Comparison of ENCODE assay signal across 30 cellular contexts in the genomic region with DNA sequence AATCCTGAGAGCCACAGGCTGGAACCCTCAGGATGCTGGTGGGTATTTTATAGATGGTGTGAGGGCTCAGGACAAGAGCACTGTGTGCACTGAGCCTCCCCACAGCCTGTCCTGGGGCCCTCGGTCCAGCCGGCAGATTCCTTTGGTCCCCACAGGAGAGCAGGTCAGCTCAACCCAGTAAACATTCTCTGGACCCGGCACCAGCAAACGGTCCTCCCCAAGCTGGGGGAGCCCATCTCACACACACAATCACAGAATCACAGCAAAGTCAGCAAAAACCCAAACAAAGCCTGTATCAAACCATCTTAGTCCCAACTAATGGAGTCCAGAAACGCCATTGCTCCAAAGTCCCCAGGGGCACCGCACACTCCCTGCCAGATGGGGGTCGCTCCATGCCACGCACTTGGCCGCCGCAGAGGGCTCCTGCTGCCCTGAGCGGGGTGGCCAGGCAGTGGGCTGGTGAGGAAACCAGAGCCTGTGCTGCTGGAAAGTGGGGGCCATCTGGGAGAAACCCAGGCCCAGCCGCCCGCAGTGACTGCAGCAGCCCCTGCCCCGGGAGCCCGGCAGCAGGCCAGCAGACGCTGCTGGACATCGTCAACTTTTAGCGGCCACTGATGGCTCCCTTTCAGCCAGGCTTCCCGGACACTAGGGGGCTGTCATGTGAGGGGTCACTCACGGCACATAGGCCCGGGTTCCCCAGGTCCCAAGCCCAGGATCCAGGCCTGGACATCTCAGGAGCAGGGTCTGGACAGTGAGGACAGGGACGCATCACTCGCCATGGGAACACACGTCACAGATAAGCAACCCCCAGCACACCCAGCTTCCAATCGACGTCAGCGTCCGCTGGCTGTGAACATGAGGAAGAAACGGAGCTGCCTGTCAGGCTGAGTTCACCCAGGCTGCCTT. TPM values are rescaled to one million over a fixed set of nuclear protein-coding genes. Genes with fewer than 3 reads are reported as not detected.
DNase-seq lines count a peak whose midpoint lies in the region; ATAC-seq and TF ChIP-seq lines count a peak whose summit lies in the region.
"Had no signal": no experiment of that assay in that cellular context is flagged by ENCODE, and none has a peak within 500 bp of the region (broad histone marks: within the 10 kb centered on the region; RNA-seq: fewer than 3 reads in every experiment).

No MANE protein-coding gene starts in this region.

- intact Hi-C loops in left ventricle myocardium superior (cut with micrococcal nuclease) (no loop called here), psoas muscle (cut with DNase I) (no loop called here)
- intact Hi-C loops in activated CD8-positive, alpha-beta T cell treated with anti-CD3 and anti-CD28 coated beads for 36 hours (cut with micrococcal nuclease): no loop called here

- H4K20me1 ChIP-seq in neural progenitor cell (ENCODE audit: low read depth): peaks cover 8% of the 10 kb centered on the region

- peak; percentile 80 for DNase-seq in SK-N-DZ (ENCODE audit: low spot score)
- peak; percentile 24 for DNase-seq in choroid plexus epithelial cell (ENCODE audit: low read depth)
- DNase-seq in left ventricle myocardium superior: peak; percentile 57
- peak; percentile 33 for DNase-seq in neural progenitor cell (ENCODE audit: low spot score)
- no peak for DNase-seq in central memory CD4-positive, alpha-beta T cell
- DNase-seq in activated CD8-positive, alpha-beta T cell treated with anti-CD3 and anti-CD28 coated beads for 36 hours: no peak
- no peak for DNase-seq in psoas muscle
- DNase-seq: activated CD4-positive, alpha-beta T cell treated with anti-CD3 and anti-CD28 coated beads for 1 hour; activated CD8-positive, alpha-beta T cell treated with anti-CD3 and anti-CD28 coated beads, Interleukin-2, amount 10 ng/mL, durations not matched to agents 7 days and 5 days; activated effector memory CD4-positive, alpha-beta T cell treated with Interleukin-2 at 50 U/mL for 16 hours; aorta; DMS79 treated with DMSO at 0.1 percent for 48 hours; dorsolateral prefrontal cortex; kidney glomerular epithelial cell; mesendoderm; NCI-H1436 treated with DMSO at 0.1 percent for 48 hours; NCI-H774; right lobe of liver; stimulated activated CD4-positive, alpha-beta T cell treated with anti-CD3 and anti-CD28 coated beads, Interleukin-12 subunit alpha, Interleukin-12 subunit beta, amount 100 ng/mL, for 4 hours; stimulated activated CD4-positive, alpha-beta T cell treated with anti-CD3 and anti-CD28 coated beads, Interleukin-4, amount 100 ng/mL, for 24 hours; substantia nigra; T-helper 2 cell; upper lobe of right lung had no signal

- H3K36me3 ChIP-seq in neural progenitor cell (no peaks in the 10 kb centered on the region), psoas muscle (ENCODE audit: insufficient read depth in 1 of 2, low read depth in 1 of 2) (no peaks in the 10 kb centered on the region)
- H3K36me3 ChIP-seq: right lobe of liver, upper lobe of right lung had no signal

- H3K36me3 Mint-ChIP-seq in neural progenitor cell: no peaks in the 10 kb centered on the region
- H3K36me3 Mint-ChIP-seq in activated CD8-positive, alpha-beta T cell treated with anti-CD3 and anti-CD28 coated beads for 36 hours (ENCODE audit: low read depth): no peaks in the 10 kb centered on the region
- H3K36me3 Mint-ChIP-seq: activated naive CD8-positive, alpha-beta T cell; stimulated activated effector memory CD8-positive, alpha-beta T cell treated with anti-CD3 and anti-CD28 coated beads, Interleukin-12 subunit alpha, Interleukin-12 subunit beta, amount 100 ng/mL, for 72 hours had no signal

- no peak overlapping the region for H3K9ac ChIP-seq in neural progenitor cell

- ATAC-seq in left ventricle myocardium superior (peak; percentile 62), GM21723 (IDR thresholded peaks at IDR 0.05; ENCODE audit: unreplicated experiment) (no peak), psoas muscle (no peak)
- ATAC-seq in activated CD8-positive, alpha-beta T cell treated with anti-CD3 and anti-CD28 coated beads for 36 hours: no peak
- ATAC-seq: activated CD8-positive, alpha-beta T cell treated with anti-CD3 and anti-CD28 coated beads, Interleukin-2, amount 10 ng/mL, durations not matched to agents 7 days and 5 days; HCT116; naive thymus-derived CD4-positive, alpha-beta T cell; upper lobe of right lung had no signal

- TF ChIP-seq CTCF in choroid plexus epithelial cell (conservative IDR thresholded peaks at IDR 0.05; ENCODE audit: low read depth, low read length): no peak
- no peak for TF ChIP-seq CTCF in neural progenitor cell (IDR thresholded peaks at IDR 0.05)
- TF ChIP-seq CTCF in activated CD8-positive, alpha-beta T cell treated with anti-CD3 and anti-CD28 coated beads for 36 hours (IDR thresholded peaks at IDR 0.05): no peak
- TF ChIP-seq CTCF in psoas muscle (IDR thresholded peaks at IDR 0.05): no peak

- H3K4me1 ChIP-seq in neural progenitor cell: peaks cover 33% of the 10 kb centered on the region
- H3K4me1 ChIP-seq in psoas muscle: no peaks in the 10 kb centered on the region
- H3K4me1 ChIP-seq: right lobe of liver, upper lobe of right lung had no signal

- H3K9me3 Mint-ChIP-seq in neural progenitor cell: no peaks in the 10 kb centered on the region
- no peaks in the 10 kb centered on the region for H3K9me3 Mint-ChIP-seq in activated CD8-positive, alpha-beta T cell treated with anti-CD3 and anti-CD28 coated beads for 36 hours
- H3K9me3 Mint-ChIP-seq: naive thymus-derived CD4-positive, alpha-beta T cell; stimulated activated effector memory CD8-positive, alpha-beta T cell treated with anti-CD3 and anti-CD28 coated beads, Interleukin-12 subunit alpha, Interleukin-12 subunit beta, amount 100 ng/mL, for 72 hours had no signal

- CTCF ChIA-PET in activated CD8-positive, alpha-beta T cell treated with anti-CD3 and anti-CD28 coated beads for 36 hours (lab: Charles Lee): no interaction called here

- H3K79me2 ChIP-seq in neural progenitor cell (ENCODE audit: low read depth): no peaks in the 10 kb centered on the region

- no peak overlapping the region for H3K4me3 ChIP-seq in choroid plexus epithelial cell (ENCODE audit: low read depth, low read length)
- no peak overlapping the region for H3K4me3 ChIP-seq in neural progenitor cell
- no peak overlapping the region for H3K4me3 ChIP-seq in psoas muscle
- H3K4me3 ChIP-seq: dorsolateral prefrontal cortex, right lobe of liver, SK-N-MC, upper lobe of right lung had no signal

- H3K4me2 ChIP-seq in neural progenitor cell: no peak overlapping the region

- H3K27me3 Mint-ChIP-seq in neural progenitor cell (ENCODE audit: insufficient read depth, low read depth): peaks cover 2% of the 10 kb centered on the region
- H3K27me3 Mint-ChIP-seq in activated CD8-positive, alpha-beta T cell treated with anti-CD3 and anti-CD28 coated beads for 36 hours: no peaks in the 10 kb centered on the region
- H3K27me3 Mint-ChIP-seq: activated naive CD8-positive, alpha-beta T cell; naive thymus-derived CD4-positive, alpha-beta T cell had no signal

- POLR2A ChIA-PET in activated CD8-positive, alpha-beta T cell treated with anti-CD3 and anti-CD28 coated beads for 36 hours (lab: Charles Lee): interaction anchor here (1.2 kb wide), 1 partner anchor 22 kb away, joined by 4 read pairs; no protein-coding TSS in a partner anchor

- no peaks in the 10 kb centered on the region for H3K27me3 ChIP-seq in neural progenitor cell
- no peaks in the 10 kb centered on the region for H3K27me3 ChIP-seq in psoas muscle (ENCODE audit: insufficient read depth in 3 of 3, low read length in 2 of 3)
- H3K27me3 ChIP-seq: dorsolateral prefrontal cortex, right lobe of liver, upper lobe of right lung had no signal

- peaks cover 39% of the 10 kb centered on the region for H3K4me1 Mint-ChIP-seq in neural progenitor cell
- H3K4me1 Mint-ChIP-seq in activated CD8-positive, alpha-beta T cell treated with anti-CD3 and anti-CD28 coated beads for 36 hours (ENCODE audit: low read depth): no peaks in the 10 kb centered on the region
- H3K4me1 Mint-ChIP-seq: naive thymus-derived CD4-positive, alpha-beta T cell; stimulated activated effector memory CD8-positive, alpha-beta T cell treated with anti-CD3 and anti-CD28 coated beads, Interleukin-12 subunit alpha, Interleukin-12 subunit beta, amount 100 ng/mL, for 72 hours had no signal

- H3K9me3 ChIP-seq in neural progenitor cell (ENCODE audit: low read depth) (no peaks in the 10 kb centered on the region), psoas muscle (no peaks in the 10 kb centered on the region)
- H3K9me3 ChIP-seq: right lobe of liver, upper lobe of right lung had no signal

- H3K4me3 Mint-ChIP-seq in neural progenitor cell: no peak overlapping the region
- no peak overlapping the region for H3K4me3 Mint-ChIP-seq in activated CD8-positive, alpha-beta T cell treated with anti-CD3 and anti-CD28 coated beads for 36 hours
- H3K4me3 Mint-ChIP-seq: activated CD8-positive, alpha-beta T cell treated with anti-CD3 and anti-CD28 coated beads, Interleukin-2, amount 10 ng/mL, durations not matched to agents 7 days and 5 days; activated naive CD8-positive, alpha-beta T cell; naive thymus-derived CD4-positive, alpha-beta T cell; stimulated activated effector memory CD8-positive, alpha-beta T cell treated with anti-CD3 and anti-CD28 coated beads, Interleukin-12 subunit alpha, Interleukin-12 subunit beta, amount 100 ng/mL, for 72 hours had no signal

- H2AFZ ChIP-seq in neural progenitor cell (replicated peaks): no peak overlapping the region

- H3K27ac Mint-ChIP-seq in neural progenitor cell: no peak overlapping the region
- H3K27ac Mint-ChIP-seq in activated CD8-positive, alpha-beta T cell treated with anti-CD3 and anti-CD28 coated beads for 36 hours: no peak overlapping the region
- H3K27ac Mint-ChIP-seq: activated CD8-positive, alpha-beta T cell treated with anti-CD3 and anti-CD28 coated beads, Interleukin-2, amount 10 ng/mL, durations not matched to agents 7 days and 5 days; activated naive CD8-positive, alpha-beta T cell; naive thymus-derived CD4-positive, alpha-beta T cell; stimulated activated effector memory CD8-positive, alpha-beta T cell treated with anti-CD3 and anti-CD28 coated beads, Interleukin-12 subunit alpha, Interleukin-12 subunit beta, amount 100 ng/mL, for 72 hours had no signal

- WGBS in psoas muscle, 3 donors: 77 to 78% (median 78%) methylated on average over 29 of the region's 29 CpGs

- H3F3A ChIP-seq in neural progenitor cell (ENCODE audit: low read depth): peaks cover 3% of the 10 kb centered on the region

- no peak overlapping the region for H3K27ac ChIP-seq in neural progenitor cell
- no peak overlapping the region for H3K27ac ChIP-seq in psoas muscle
- H3K27ac ChIP-seq: C4-2B, dorsolateral prefrontal cortex, right lobe of liver, SK-N-MC, upper lobe of right lung had no signal

RNA-seq across cellular contexts. Expression of a gene that starts 52.6 kb away (rescaled TPM):
- 107 and 116 TPM in 2 replicates for polyA plus RNA-seq in SK-N-DZ (2014; cell fraction: cytosol; rRNA removed)
- 180 and 190 TPM in 2 replicates for polyA plus RNA-seq in SK-N-DZ (2014; cell fraction: nucleus; rRNA removed)
- total RNA-seq in left ventricle myocardium superior (45.2 TPM), neural progenitor cell (ENCODE audit: low replicate concordance) (17.7 and 28.1 TPM in 2 replicates), psoas muscle (1 to 10 TPM in 1 of 4 donors, under 1 TPM in 3; 0.82 to 1.4 (median 0.85) TPM)
- 10 to 100 TPM; 20.9 to 23.2 TPM for total RNA-seq in activated CD8-positive, alpha-beta T cell treated with anti-CD3 and anti-CD28 coated beads for 36 hours
- polyA plus RNA-seq in psoas muscle: under 1 TPM; 0.30 to 0.39 (median 0.36) TPM

Comparison
In these comparisons a context has a peak if more than half of its experiments do, and no peak if none do; other contexts are left out.
1. DNase-seq: peak in SK-N-DZ (single experiment), choroid plexus epithelial cell (single experiment), left ventricle myocardium superior (single experiment) and neural progenitor cell (single experiment); none in central memory CD4-positive, alpha-beta T cell (single experiment), activated CD8-positive, alpha-beta T cell treated with anti-CD3 and anti-CD28 coated beads for 36 hours (single experiment) and psoas muscle (0 of 2).